10 cellular contexts compared by ENCODE assay signal in genomic region chr2:64212346-64212745, GRCh38.
A peak's percentile ranks its signal among the peaks of the same experiment; 100 is the strongest.
DNase-seq lines count a peak whose midpoint lies in the region; ATAC-seq, FAIRE-seq and TF ChIP-seq lines count a peak whose summit lies in the region.
"Had no signal": no experiment of that assay in that cellular context is flagged by ENCODE, and none has a peak within 500 bp of the region (broad histone marks: within the 10 kb centered on the region; RNA-seq: fewer than 3 reads in every experiment).

No MANE protein-coding gene starts in this region.

- in situ Hi-C loops in GM12878 (cut with MboI) (no loop called here), gastrocnemius medialis (cut with MboI; ENCODE audit: low sequenced_read_pairs in 4 of 4) (no loop called here)

- POLR2A ChIA-PET in GM12878 (lab: Charles Lee), result interaction anchor here (0.6 to 2.0 kb wide), 11 partner anchors 9 to 114 kb away, joined by 3 to 14 read pairs (median 5); no protein-coding TSS in a partner anchor
- POLR2A ChIA-PET in naive thymus-derived CD8-positive, alpha-beta T cell (lab: Charles Lee), result no interaction called here

- TF ChIP-seq EP300 in GM12878 (IDR thresholded peaks at IDR 0.05; ENCODE audit: borderline replicate concordance in 1 of 2, control insufficient read depth in 1 of 2, low read depth in 2 of 2, low read length in 2 of 2), result no peak

- no peaks in the 10 kb centered on the region for H3K27me3 ChIP-seq in GM12878 (replicated peaks in 1 of 2; ENCODE audit: control insufficient read depth in 2 of 2, insufficient read depth in 2 of 2, low read length in 1 of 2)
- no peaks in the 10 kb centered on the region for H3K27me3 ChIP-seq in gastrocnemius medialis
- H3K27me3 ChIP-seq: colonic mucosa had no signal

- H4K20me1 ChIP-seq in GM12878 (ENCODE audit: control insufficient read depth, insufficient read depth), result no peaks in the 10 kb centered on the region

- H3K4me2 ChIP-seq in GM12878 (ENCODE audit: control insufficient read depth, insufficient read depth), result no peak overlapping the region

- RAD21 ChIA-PET in GM12878 (lab: Charles Lee; ENCODE audit: unreplicated experiment), result interaction anchor here (0.6 to 2.2 kb wide), 14 partner anchors 8 to 115 kb away, joined by 3 to 19 read pairs (median 4); no protein-coding TSS in a partner anchor

- H3K4me1 ChIP-seq in GM12878 (ENCODE audit: control insufficient read depth, insufficient read depth, low read length) (peaks cover 55% of the 10 kb centered on the region), gastrocnemius medialis (peaks cover 0 to 21% of the 10 kb centered on the region in 2 donors)

- BruUV-seq in GM12878 (replicated peaks; lab: Mats Ljungman, UMichigan), result no TSS peak

- H3K9me3 Mint-ChIP-seq in naive thymus-derived CD8-positive, alpha-beta T cell, result no peaks in the 10 kb centered on the region

- H3K79me2 ChIP-seq in GM12878 (ENCODE audit: control insufficient read depth, insufficient read depth, low read length), result no peaks in the 10 kb centered on the region; the same call in 1 of the 2 replicates

- TF ChIP-seq RAD21 in GM12878 (IDR thresholded peaks at IDR 0.05; ENCODE audit: insufficient read depth, low read depth, low read length), result no peak

- TF ChIP-seq POLR2A in NB4 (IDR thresholded peaks at IDR 0.05; ENCODE audit: extremely low read depth, insufficient read length) (no peak), GM12878 (IDR thresholded peaks at IDR 0.05; ENCODE audit: low read depth, low read length) (no peak), gastrocnemius medialis (IDR thresholded peaks at IDR 0.05) (no peak)

- CTCF ChIA-PET in GM12878 (lab: Yijun Ruan, JAX), result interaction anchor here (1.0 to 1.2 kb wide), 3 partner anchors 15 to 117 kb away, joined by 3 to 4 read pairs (median 3); no protein-coding TSS in a partner anchor

- no peaks in the 10 kb centered on the region; a peak in 1 of 4 replicates for H3K36me3 ChIP-seq in GM12878 (ENCODE audit: control insufficient read depth in 2 of 2, insufficient read depth in 2 of 2, low read length in 1 of 2)
- no peaks in the 10 kb centered on the region for H3K36me3 ChIP-seq in gastrocnemius medialis
- H3K36me3 ChIP-seq: colonic mucosa had no signal

- WGBS in GM12878 (ENCODE audit: insufficient coverage, insufficient replicate concordance, low lambda C conversion rate, missing lambda C conversion rate), result 31% methylated on average over 1 of the region's 1 CpG

- H3K27ac ChIP-seq in GM12878 (ENCODE audit: control insufficient read depth, insufficient read depth), result peak overlapping the region; percentile 98
- H3K27ac ChIP-seq in gastrocnemius medialis, result no peak overlapping the region

- no peak overlapping the region for H3K9ac ChIP-seq in GM12878 (ENCODE audit: control insufficient read depth, insufficient read depth, low read length)

- H3K4me3 Mint-ChIP-seq in naive thymus-derived CD8-positive, alpha-beta T cell, result no peak overlapping the region

- ATAC-seq in GM12878, result no peak
- peak; percentile 19 to 56 for ATAC-seq in naive thymus-derived CD8-positive, alpha-beta T cell
- no peak for ATAC-seq in HG02571 (IDR thresholded peaks at IDR 0.05; ENCODE audit: unreplicated experiment)
- ATAC-seq in gastrocnemius medialis, result no peak
- no peak for ATAC-seq in GM21576 (IDR thresholded peaks at IDR 0.05; ENCODE audit: unreplicated experiment)

- H3K4me3 ChIP-seq in NB4 (ENCODE audit: low read depth, low read length) (no peak overlapping the region), GM12878 (no peak overlapping the region), gastrocnemius medialis (no peak overlapping the region)
- H3K4me3 ChIP-seq: colonic mucosa had no signal

- no peaks in the 10 kb centered on the region for H3K36me3 Mint-ChIP-seq in naive thymus-derived CD8-positive, alpha-beta T cell

- no peak for FAIRE-seq in GM12878 (lab: Jason Lieb, UNC)

- no peaks in the 10 kb centered on the region for H3K27me3 Mint-ChIP-seq in naive thymus-derived CD8-positive, alpha-beta T cell

- DNase-seq in EH (ENCODE audit: low read depth) (peak; percentile 70), NB4 (ENCODE audit: low read depth) (peak; percentile 97), GM12878 (ENCODE audit: low read depth, low spot score) (no peak), NCI-H2029 (lab: John Stamatoyannopoulos, UW) (no peak), gastrocnemius medialis (no peak)
- DNase-seq in naive thymus-derived CD8-positive, alpha-beta T cell, result peak in 2 of 10 donors; percentile 30 to 41
- DNase-seq: colonic mucosa, SW 1271 had no signal

- TF ChIP-seq CTCF in NB4 (IDR thresholded peaks at IDR 0.05; ENCODE audit: low read depth, low read length), result no peak
- no peak for TF ChIP-seq CTCF in GM12878 (IDR thresholded peaks at IDR 0.05 in 2 of 3, conservative IDR thresholded peaks at IDR 0.05 in 1 of 3; ENCODE audit: control insufficient read depth in 2 of 3, extremely low read depth in 1 of 3, insufficient read depth in 1 of 3, low read depth in 3 of 3, low read length in 3 of 3)
- TF ChIP-seq CTCF in gastrocnemius medialis (IDR thresholded peaks at IDR 0.05 in 4 of 5, conservative IDR thresholded peaks at IDR 0.05 in 1 of 5), result no peak

- no peak overlapping the region; the same call in 1 of the 2 replicates for H2AFZ ChIP-seq in GM12878 (ENCODE audit: control insufficient read depth, low read depth, low read length)

- H3K9me3 ChIP-seq in GM12878 (replicated peaks; ENCODE audit: control insufficient read depth, insufficient read depth, low read length), result no peaks in the 10 kb centered on the region
- no peaks in the 10 kb centered on the region for H3K9me3 ChIP-seq in gastrocnemius medialis
- H3K9me3 ChIP-seq: colonic mucosa had no signal

- intact Hi-C loops in GM12878 (cut with micrococcal nuclease; ENCODE audit: unreplicated experiment) (no loop called here), gastrocnemius medialis (cut with DNase I; ENCODE audit: low total_unique reads) (no loop called here)

- H3K4me1 Mint-ChIP-seq in naive thymus-derived CD8-positive, alpha-beta T cell, result peaks cover 4 to 66% (median 23%) of the 10 kb centered on the region in 4 donors

- H3K27ac Mint-ChIP-seq in naive thymus-derived CD8-positive, alpha-beta T cell, result peak overlapping the region in 2 of 10 donors; percentile 47 to 89

- SMC1A ChIA-PET in GM12878 (lab: Charles Lee; ENCODE audit: uncharacterized antibody, unreplicated experiment), result interaction anchor here (0.6 to 6.9 kb wide), 18 partner anchors 9 to 272 kb away, joined by 3 to 52 read pairs (median 4); no protein-coding TSS in a partner anchor

TF ChIP-seq in GM12878, 131 proteins besides CTCF, POLR2A, EP300 and RAD21:
- TF ChIP-seq SIX5 (IDR thresholded peaks at IDR 0.05; ENCODE audit: low read depth, low read length, severe bottlenecking) (no peak), RUNX3 (IDR thresholded peaks at IDR 0.05; ENCODE audit: low read length) (peak; percentile 65), SKIL (IDR thresholded peaks at IDR 0.05; ENCODE audit: low read depth, poor library complexity, severe bottlenecking) (no peak)
TF ChIP-seq in GM12878: peak in this region for 1.

Comparison
In these comparisons a context has a peak if more than half of its experiments do, and no peak if none do; other contexts are left out.
1. DNase-seq: peak in EH (single experiment) and NB4 (single experiment); none in GM12878 (single experiment), NCI-H2029 (single experiment) and gastrocnemius medialis (0 of 2).
2. ATAC-seq: peak in naive thymus-derived CD8-positive, alpha-beta T cell (2 of 2); none in GM12878 (single experiment), HG02571 (single experiment), gastrocnemius medialis (0 of 2) and GM21576 (single experiment).